8 cellular contexts compared by ENCODE assay signal in the genomic region with DNA sequence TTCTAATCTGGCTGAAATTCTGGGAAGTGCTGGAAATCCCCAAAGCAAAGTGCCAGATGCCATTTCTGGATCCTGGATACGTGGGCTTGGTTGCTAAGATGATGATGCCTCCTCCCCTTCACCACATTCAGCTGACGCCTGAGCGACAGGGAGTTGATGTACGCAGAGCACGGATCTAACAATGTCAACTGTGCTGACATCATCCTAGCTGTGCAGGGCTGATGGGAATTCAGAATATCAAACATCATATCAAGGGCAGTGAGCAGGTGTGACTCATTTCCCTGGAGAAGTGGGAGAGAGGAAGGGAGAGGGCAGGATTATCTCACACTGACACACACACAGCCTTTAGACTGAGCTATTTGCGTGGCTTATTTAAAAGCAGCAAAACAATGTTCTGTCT.
A peak's percentile ranks its signal among the peaks of the same experiment; 100 is the strongest.
DNase-seq lines count a peak whose midpoint lies in the region; ATAC-seq and FAIRE-seq lines count a peak whose summit lies in the region.

No MANE protein-coding gene starts in this region.

- H3K4me3 Mint-ChIP-seq in activated CD4-positive, alpha-beta memory T cell treated with anti-CD3 and anti-CD28 coated beads, Interleukin-2, amount 10 ng/mL, durations not matched to agents 7 days and 5 days = no peak overlapping the region

- H3K36me3 Mint-ChIP-seq in activated CD4-positive, alpha-beta memory T cell treated with anti-CD3 and anti-CD28 coated beads, Interleukin-2, amount 10 ng/mL, durations not matched to agents 7 days and 5 days (ENCODE audit: low read depth) = no peaks in the 10 kb centered on the region

- CTCF ChIA-PET in activated CD4-positive, alpha-beta memory T cell treated with anti-CD3 and anti-CD28 coated beads, Interleukin-2, amount 10 ng/mL, durations not matched to agents 7 days and 5 days (lab: Charles Lee) = no interaction called here

- FAIRE-seq in GM19239 (lab: Jason Lieb, UNC) = no peak

- no peaks in the 10 kb centered on the region for H3K4me1 Mint-ChIP-seq in activated CD4-positive, alpha-beta memory T cell treated with anti-CD3 and anti-CD28 coated beads, Interleukin-2, amount 10 ng/mL, durations not matched to agents 7 days and 5 days

- DNase-seq in Daoy (ENCODE audit: low read depth) = peak; percentile 98
- peak; percentile 86 for DNase-seq in NCI-H460 (ENCODE audit: extremely low read depth, low read depth)
- DNase-seq in dedifferentiated amniotic fluid mesenchymal stem cell (ENCODE audit: extremely low spot score) = peak; percentile 82
- peak; percentile 25 for DNase-seq in mucosa of gallbladder (ENCODE audit: low spot score)
- no peak for DNase-seq in GM19239 (ENCODE audit: insufficient read length, low spot score)
- DNase-seq in SKM-1 treated with dmso at 0.1 percent for 144 hours (lab: John Stamatoyannopoulos, UW; ENCODE audit: unreplicated experiment) = no peak
- DNase-seq in activated CD4-positive, alpha-beta memory T cell treated with anti-CD3 and anti-CD28 coated beads, Interleukin-2, amount 10 ng/mL, durations not matched to agents 7 days and 5 days = no peak

- H3K27me3 Mint-ChIP-seq in activated CD4-positive, alpha-beta memory T cell treated with anti-CD3 and anti-CD28 coated beads, Interleukin-2, amount 10 ng/mL, durations not matched to agents 7 days and 5 days = no peaks in the 10 kb centered on the region

- no peak for ATAC-seq in GM19395 (IDR thresholded peaks at IDR 0.05; ENCODE audit: unreplicated experiment)

- no peak overlapping the region for H3K27ac Mint-ChIP-seq in activated CD4-positive, alpha-beta memory T cell treated with anti-CD3 and anti-CD28 coated beads, Interleukin-2, amount 10 ng/mL, durations not matched to agents 7 days and 5 days

- POLR2A ChIA-PET in activated CD4-positive, alpha-beta memory T cell treated with anti-CD3 and anti-CD28 coated beads, Interleukin-2, amount 10 ng/mL, durations not matched to agents 7 days and 5 days (lab: Charles Lee) = no interaction called here

- no peaks in the 10 kb centered on the region for H3K9me3 Mint-ChIP-seq in activated CD4-positive, alpha-beta memory T cell treated with anti-CD3 and anti-CD28 coated beads, Interleukin-2, amount 10 ng/mL, durations not matched to agents 7 days and 5 days

Comparison
In these comparisons a context has a peak if more than half of its experiments do, and no peak if none do; other contexts are left out.
1. DNase-seq: peak in Daoy (single experiment), NCI-H460 (single experiment), dedifferentiated amniotic fluid mesenchymal stem cell (single experiment) and mucosa of gallbladder (single experiment); none in GM19239 (single experiment), SKM-1 treated with dmso at 0.1 percent for 144 hours (single experiment) and activated CD4-positive, alpha-beta memory T cell treated with anti-CD3 and anti-CD28 coated beads, Interleukin-2, amount 10 ng/mL, durations not matched to agents 7 days and 5 days (single experiment).